In the genomic region with DNA sequence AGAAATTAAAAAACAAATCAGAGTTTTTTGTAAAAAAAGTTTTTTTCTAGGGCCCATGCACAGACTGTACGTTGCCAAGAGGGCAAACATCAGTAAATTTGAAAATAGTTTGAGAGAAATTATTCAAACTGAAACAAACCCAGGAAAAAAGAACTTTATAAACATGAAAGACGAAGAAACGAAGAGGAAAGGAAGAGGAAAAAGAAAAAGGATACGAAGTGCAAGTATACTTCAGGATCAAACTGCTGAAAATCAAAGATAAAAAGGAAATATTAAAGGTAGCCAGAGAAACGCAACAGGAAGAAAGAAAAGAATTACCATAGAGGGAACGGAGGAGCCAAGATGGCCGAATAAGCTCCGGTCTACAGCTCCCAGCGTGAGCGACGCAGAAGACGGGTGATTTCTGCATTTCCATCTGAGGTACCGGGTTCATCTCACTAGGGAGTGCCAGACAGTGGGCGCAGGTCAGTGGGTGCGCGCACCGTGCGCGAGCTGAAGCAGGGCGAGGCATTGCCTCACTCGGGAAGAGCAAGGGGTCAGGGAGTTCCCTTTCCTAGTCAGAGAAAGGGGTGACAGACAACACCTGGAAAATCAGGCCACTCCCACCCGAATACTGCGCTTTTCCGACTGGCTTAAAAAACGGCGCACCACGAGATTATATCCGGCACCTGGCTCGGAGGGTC, we compare ENCODE assay signal across 8 cellular contexts.
DNase-seq lines count a peak whose midpoint lies in the region; ATAC-seq, FAIRE-seq and TF ChIP-seq lines count a peak whose summit lies in the region.
"Not testable (repeated sequence)": the region's sequence is repeated elsewhere in the genome, so short reads cannot be mapped to it uniquely, and the experiment has no call there.

No MANE protein-coding gene starts in this region.

- not testable (repeated sequence) for H3K36me3 Mint-ChIP-seq in GM23338 (ENCODE audit: low read depth); astrocyte (ENCODE audit: low read depth, unreplicated experiment)
- H3K36me3 Mint-ChIP-seq in nephron progenitor cell (ENCODE audit: low read depth) (peaks cover 16% of the 10 kb centered on the region), type B pancreatic cell (peaks cover 13% of the 10 kb centered on the region)

- peak overlapping the region; percentile 94 for H3K27ac Mint-ChIP-seq in GM23338
- H3K27ac Mint-ChIP-seq in astrocyte (ENCODE audit: unreplicated experiment): peak overlapping the region; percentile 85
- peak overlapping the region; percentile 94 for H3K27ac Mint-ChIP-seq in nephron progenitor cell
- H3K27ac Mint-ChIP-seq in type B pancreatic cell: peak overlapping the region; percentile 97

- H2AFZ ChIP-seq in GM23338; astrocyte (ENCODE audit: low read depth, low read length): not testable (repeated sequence)

- TF ChIP-seq CTCF in GM23338 (conservative IDR thresholded peaks at IDR 0.05; ENCODE audit: low read depth in 2 of 2); astrocyte (IDR thresholded peaks at IDR 0.05; ENCODE audit: insufficient read depth, low read depth, low read length); fibroblast of villous mesenchyme (IDR thresholded peaks at IDR 0.05; ENCODE audit: insufficient read depth, low read depth, low read length); nephron progenitor cell (IDR thresholded peaks at IDR 0.05); type B pancreatic cell (conservative IDR thresholded peaks at IDR 0.05): not testable (repeated sequence)

- not testable (repeated sequence) for ATAC-seq in GM23338

- peaks cover 13% of the 10 kb centered on the region for H3K4me1 Mint-ChIP-seq in GM23338
- not testable (repeated sequence) for H3K4me1 Mint-ChIP-seq in astrocyte (ENCODE audit: low read depth, unreplicated experiment); type B pancreatic cell (ENCODE audit: unreplicated experiment)
- peaks cover 46% of the 10 kb centered on the region for H3K4me1 Mint-ChIP-seq in nephron progenitor cell

- H3K9me3 Mint-ChIP-seq in GM23338 (peaks cover 20% of the 10 kb centered on the region), nephron progenitor cell (peaks cover 42% of the 10 kb centered on the region)
- not testable (repeated sequence) for H3K9me3 Mint-ChIP-seq in astrocyte (ENCODE audit: unreplicated experiment); type B pancreatic cell

- DNase-seq in GM23338 (ENCODE audit: low spot score) (peak; percentile 41), NCI-H1417 (lab: John Stamatoyannopoulos, UW) (peak in 2 of 3 experiments; percentile 48 to 64), islet precursor cell (peak; percentile 57)
- DNase-seq in NT2/D1 (ENCODE audit: low read depth, low spot score); astrocyte (ENCODE audit: low read depth); fibroblast of villous mesenchyme (ENCODE audit: low read depth); nephron progenitor cell; type B pancreatic cell (ENCODE audit: extremely low spot score, unreplicated experiment): not testable (repeated sequence)

- peak overlapping the region; percentile 82 for H3K4me2 ChIP-seq in GM23338
- not testable (repeated sequence) for H3K4me2 ChIP-seq in astrocyte (ENCODE audit: low read length)

- H3K27me3 Mint-ChIP-seq in GM23338 (ENCODE audit: insufficient read depth, low read depth, poor library complexity); astrocyte (ENCODE audit: low read depth, unreplicated experiment); nephron progenitor cell (ENCODE audit: low read depth, poor library complexity); type B pancreatic cell: not testable (repeated sequence)

- peaks cover 13% of the 10 kb centered on the region; the same call in 1 of the 2 replicates for H3K9me3 ChIP-seq in NT2/D1 (ENCODE audit: insufficient read depth, low read length)
- H3K9me3 ChIP-seq in astrocyte (ENCODE audit: insufficient read depth, low read depth, low read length): not testable (repeated sequence)

- H3K27ac ChIP-seq in GM23338 (ENCODE audit: low read depth): peak overlapping the region; percentile 87
- not testable (repeated sequence) for H3K27ac ChIP-seq in astrocyte (ENCODE audit: low read depth, low read length)

- H3K9ac ChIP-seq in NT2/D1 (ENCODE audit: insufficient read length, low read depth): peak overlapping the region; percentile 72
- H3K9ac ChIP-seq in astrocyte (ENCODE audit: low read length): not testable (repeated sequence)

- not testable (repeated sequence) for H3K27me3 ChIP-seq in GM23338 (ENCODE audit: insufficient read depth); NT2/D1 (ENCODE audit: insufficient read depth, insufficient read length); astrocyte (ENCODE audit: insufficient read depth, low read length)

- H3K79me2 ChIP-seq in GM23338 (replicated peaks; ENCODE audit: insufficient read depth): peaks cover 35% of the 10 kb centered on the region
- not testable (repeated sequence) for H3K79me2 ChIP-seq in astrocyte (ENCODE audit: insufficient read depth, low read length)

- H3K4me3 ChIP-seq in GM23338: peak overlapping the region; percentile 63
- peak overlapping the region; percentile 54 for H3K4me3 ChIP-seq in NT2/D1 (ENCODE audit: insufficient read length, low read depth)
- H3K4me3 ChIP-seq in astrocyte (ENCODE audit: insufficient read depth, low read depth, low read length): not testable (repeated sequence)
- peak overlapping the region; percentile 63 for H3K4me3 ChIP-seq in fibroblast of villous mesenchyme (ENCODE audit: low read depth, low read length)

- peaks cover 19% of the 10 kb centered on the region for H3K4me1 ChIP-seq in GM23338 (ENCODE audit: insufficient read depth)
- H3K4me1 ChIP-seq in NT2/D1 (ENCODE audit: insufficient read depth, insufficient read length); astrocyte (ENCODE audit: insufficient read depth, low read length): not testable (repeated sequence)

- H3K36me3 ChIP-seq in GM23338 (ENCODE audit: insufficient read depth); NT2/D1 (ENCODE audit: insufficient read depth, insufficient read length, low read length); astrocyte (ENCODE audit: insufficient read depth, low read length): not testable (repeated sequence)

- not testable (repeated sequence) for FAIRE-seq in astrocyte (lab: Jason Lieb, UNC)

- H4K20me1 ChIP-seq in GM23338 (replicated peaks; ENCODE audit: insufficient read depth); astrocyte (ENCODE audit: insufficient read depth, low read length): not testable (repeated sequence)

- not testable (repeated sequence) for H3K9me2 ChIP-seq in GM23338 (ENCODE audit: insufficient read depth)

- H3K4me3 Mint-ChIP-seq in GM23338 (peak overlapping the region; percentile 70), astrocyte (ENCODE audit: unreplicated experiment) (peak overlapping the region; percentile 64), nephron progenitor cell (peak overlapping the region; percentile 82), type B pancreatic cell (peak overlapping the region; percentile 86)

- not testable (repeated sequence) for H3F3A ChIP-seq in GM23338 (replicated peaks; ENCODE audit: low read depth)

TF ChIP-seq in GM23338, 12 proteins besides CTCF, POLR2A, EP300 and RAD21:
- peak; percentile 42 for TF ChIP-seq POLR2AphosphoS5 (IDR thresholded peaks at IDR 0.05; ENCODE audit: low read depth)
